8 cellular contexts compared by ENCODE assay signal in the genomic region with DNA sequence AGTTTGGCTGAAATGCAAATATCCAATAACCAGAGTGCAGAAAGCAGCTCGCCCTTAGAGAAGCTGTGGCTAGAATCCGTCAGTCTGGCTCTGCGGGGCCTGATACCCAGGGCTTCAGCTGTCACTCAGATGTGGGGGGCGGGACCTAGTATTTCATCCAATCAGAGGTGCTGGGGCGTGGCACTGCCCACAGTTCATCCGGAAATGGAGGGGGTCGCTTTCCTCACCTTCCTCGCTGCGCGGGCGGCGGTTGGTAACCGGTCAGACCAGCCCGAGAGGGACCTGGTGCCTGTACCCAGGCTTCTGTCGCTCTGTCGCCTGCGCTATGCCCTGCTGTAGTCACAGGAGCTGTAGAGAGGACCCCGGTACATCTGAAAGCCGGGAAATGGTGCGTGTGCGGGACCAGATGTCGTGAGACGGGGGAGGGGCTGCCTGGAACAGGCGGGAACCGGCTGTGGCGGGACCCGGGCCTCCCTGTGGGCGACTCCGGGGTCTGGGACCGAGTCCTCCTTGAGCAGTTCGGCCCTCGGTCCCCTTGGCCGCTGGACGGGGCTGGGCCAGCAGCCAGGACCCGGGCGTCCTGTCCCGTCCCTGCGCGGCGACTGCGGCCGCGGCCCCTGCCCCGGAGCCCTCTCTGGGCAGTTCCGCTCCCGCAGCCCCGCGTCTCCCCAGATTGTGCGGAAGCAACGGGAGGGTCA. TPM values are rescaled to one million over a fixed set of nuclear protein-coding genes. Genes with fewer than 3 reads are reported as not detected.
A peak's percentile ranks its signal among the peaks of the same experiment; 100 is the strongest.
DNase-seq lines count a peak whose midpoint lies in the region; ATAC-seq and TF ChIP-seq lines count a peak whose summit lies in the region.

A gene (plus strand): TSS at position 222 of the 698 bp plus-strand sequence. CDS start 104 bp downstream, at position 326.

- peak; percentile 96 for DNase-seq in DMS53 (lab: John Stamatoyannopoulos, UW)
- DNase-seq in Jurkat, Clone E6-1 (ENCODE audit: low read depth, low spot score), result peak; percentile 94
- DNase-seq in PC-9, result peak; percentile 93 to 94
- DNase-seq in activated T-cell treated with anti-CD3 and anti-CD28 coated beads, Interleukin-2, amount 50 U/mL, for 1 hour, result peak; percentile 91
- DNase-seq in epithelial cell of proximal tubule (ENCODE audit: low read depth), result peak; percentile 61
- DNase-seq in mucosa of gallbladder (ENCODE audit: low spot score), result peak; percentile 97
- peak; percentile 90 for DNase-seq in stimulated activated CD8-positive, alpha-beta memory T cell treated with anti-CD3 and anti-CD28 coated beads, Interleukin-4, amount 100 ng/mL, for 24 hours (ENCODE audit: low read depth)

- H4K20me1 ChIP-seq in PC-9 (ENCODE audit: insufficient read depth), result no peaks in the 10 kb centered on the region

- H3K79me2 ChIP-seq in PC-9 (ENCODE audit: low read depth), result peaks cover 32% of the 10 kb centered on the region

- CTCF ChIA-PET in PC-9 (lab: Charles Lee), result interaction anchor here (0.5 to 2.0 kb wide), 7 partner anchors 62 to 671 kb away, joined by 3 to 11 read pairs (median 4); no protein-coding TSS in a partner anchor

- H3K9me2 ChIP-seq in PC-9 (ENCODE audit: insufficient read depth), result no peaks in the 10 kb centered on the region

- TF ChIP-seq CTCF in PC-9 (conservative IDR thresholded peaks at IDR 0.05) (no peak), epithelial cell of proximal tubule (conservative IDR thresholded peaks at IDR 0.05; ENCODE audit: low read depth, low read length) (no peak)

- H3K4me2 ChIP-seq in PC-9, result peak within 1 kb of the TSS; percentile 92

- peaks cover 12% of the 10 kb centered on the region for H3F3A ChIP-seq in PC-9 (ENCODE audit: insufficient read depth, low read depth)

- H3K27me3 ChIP-seq in PC-9 (ENCODE audit: insufficient read depth, low read depth), result no peaks in the 10 kb centered on the region

- peaks cover 9% of the 10 kb centered on the region for H3K9me3 ChIP-seq in PC-9 (ENCODE audit: insufficient read depth, low read depth)

- intact Hi-C loops in PC-9 (cut with micrococcal nuclease; ENCODE audit: unreplicated experiment), result loop anchor here (1.0 to 5.0 kb wide), 3 partner anchors 38 to 742 kb away; a partner anchor contains a TSS

- ATAC-seq in GM21717 (IDR thresholded peaks at IDR 0.05; ENCODE audit: unreplicated experiment), result peak; percentile 85

- peak within 1 kb of the TSS; percentile 92 for H2AFZ ChIP-seq in PC-9

- H3K4me1 ChIP-seq in PC-9 (replicated peaks; ENCODE audit: insufficient read depth), result peaks cover 21% of the 10 kb centered on the region

- POLR2A ChIA-PET in PC-9 (lab: Charles Lee; ENCODE audit: unreplicated experiment), result interaction anchor here (0.5 to 0.6 kb wide), 3 partner anchors 215 to 966 kb away, joined by 3 to 7 read pairs (median 6); a partner anchor contains a TSS

- peak within 1 kb of the TSS; percentile 53 for H3K27ac ChIP-seq in PC-9

- H3K36me3 ChIP-seq in PC-9 (ENCODE audit: low read depth), result peaks cover 10% of the 10 kb centered on the region; the same call in 1 of the 2 replicates

- TSS peak; percentile 65 for BruUV-seq in PC-9 (replicated peaks; lab: Mats Ljungman, UMichigan)

- H3K4me3 ChIP-seq in Jurkat, Clone E6-1 (ENCODE audit: low read length), result peak within 1 kb of the TSS; percentile 81
- H3K4me3 ChIP-seq in PC-9 (peak within 1 kb of the TSS; percentile 91), epithelial cell of proximal tubule (ENCODE audit: low read depth, low read length) (peak within 1 kb of the TSS; percentile 95)

RNA-seq across cellular contexts. Expression of the gene that starts here (rescaled TPM):
- polyA plus RNA-seq in Jurkat, Clone E6-1 (2012; ENCODE audit: insufficient read depth, insufficient read length), result 9.4 TPM
- 7.6 and 7.8 TPM in 2 replicates for total RNA-seq in PC-9 (2021)
- total RNA-seq in epithelial cell of proximal tubule, result 4.4 and 7.9 TPM in 2 replicates
- total RNA-seq in mucosa of gallbladder, result 15.9 TPM

Comparison
In these comparisons a context has a peak if more than half of its experiments do, and no peak if none do; other contexts are left out.
1. Peak in every context shown above with its lines: DNase-seq, ATAC-seq, H3K4me3 ChIP-seq and H3K27ac ChIP-seq.